Comparison of ENCODE assay signal across 8 cellular contexts in genomic region chr9:13568851-13569618, GRCh38.
A peak's percentile ranks its signal among the peaks of the same experiment; 100 is the strongest.
DNase-seq lines count a peak whose midpoint lies in the region; ATAC-seq and TF ChIP-seq lines count a peak whose summit lies in the region.

No MANE protein-coding gene starts in this region.

- H3K4me3 Mint-ChIP-seq in activated naive CD8-positive, alpha-beta T cell, result peak overlapping the region; percentile 10
- no peak overlapping the region for H3K4me3 Mint-ChIP-seq in activated naive CD8-positive, alpha-beta T cell treated with anti-CD3 and anti-CD28 coated beads for 36 hours
- no peak overlapping the region for H3K4me3 Mint-ChIP-seq in central memory CD8-positive, alpha-beta T cell
- H3K4me3 Mint-ChIP-seq in immature natural killer cell, result peak overlapping the region in 2 of 5 donors; percentile 16 to 31

- peak overlapping the region; percentile 34 for H3K27ac ChIP-seq in vagina
- H3K27ac ChIP-seq in ovary, result no peak overlapping the region

- H3K9me3 Mint-ChIP-seq in activated naive CD8-positive, alpha-beta T cell (ENCODE audit: low read depth), result peaks cover 4% of the 10 kb centered on the region
- H3K9me3 Mint-ChIP-seq in activated naive CD8-positive, alpha-beta T cell treated with anti-CD3 and anti-CD28 coated beads for 36 hours, result peaks cover 2% of the 10 kb centered on the region
- H3K9me3 Mint-ChIP-seq in central memory CD8-positive, alpha-beta T cell, result peaks cover 28% of the 10 kb centered on the region
- H3K9me3 Mint-ChIP-seq in immature natural killer cell, result peaks cover 0 to 53% (median 9%) of the 10 kb centered on the region in 6 donors

- no peaks in the 10 kb centered on the region for H3K36me3 ChIP-seq in vagina
- H3K36me3 ChIP-seq in ovary, result no peaks in the 10 kb centered on the region

- no peak for DNase-seq in activated naive CD8-positive, alpha-beta T cell treated with anti-CD3 and anti-CD28 coated beads for 36 hours
- DNase-seq in central memory CD8-positive, alpha-beta T cell (ENCODE audit: low spot score in 2 of 2), result no peak
- peak; percentile 66 for DNase-seq in medulla oblongata (ENCODE audit: extremely low spot score)
- no peak for DNase-seq in vagina (ENCODE audit: extremely low spot score in 2 of 2)
- no peak for DNase-seq in 8988T
- no peak for DNase-seq in immature natural killer cell
- no peak for DNase-seq in ovary

- intact Hi-C loops in vagina (cut with DNase I) (no loop called here), ovary (cut with DNase I) (no loop called here)

- H3K9me3 ChIP-seq in vagina (no peaks in the 10 kb centered on the region), ovary (no peaks in the 10 kb centered on the region)

- no peaks in the 10 kb centered on the region for H3K36me3 Mint-ChIP-seq in activated naive CD8-positive, alpha-beta T cell
- no peaks in the 10 kb centered on the region for H3K36me3 Mint-ChIP-seq in activated naive CD8-positive, alpha-beta T cell treated with anti-CD3 and anti-CD28 coated beads for 36 hours
- no peaks in the 10 kb centered on the region for H3K36me3 Mint-ChIP-seq in central memory CD8-positive, alpha-beta T cell (ENCODE audit: insufficient read depth)
- no peaks in the 10 kb centered on the region for H3K36me3 Mint-ChIP-seq in immature natural killer cell

- 54 to 63% (median 59%) methylated on average over 18 of the region's 18 CpGs for WGBS in ovary, 3 donors

- peaks cover 20% of the 10 kb centered on the region for H3K4me1 ChIP-seq in vagina
- H3K4me1 ChIP-seq in ovary (ENCODE audit: insufficient read depth), result peaks cover 7% of the 10 kb centered on the region

- ATAC-seq in central memory CD8-positive, alpha-beta T cell (replicated peaks; ENCODE audit: extremely low read depth, poor library complexity, severe bottlenecking), result peak; percentile 6

- no peaks in the 10 kb centered on the region for H3K27me3 ChIP-seq in vagina
- no peaks in the 10 kb centered on the region for H3K27me3 ChIP-seq in ovary

- TF ChIP-seq POLR2A in vagina (IDR thresholded peaks at IDR 0.05), result no peak
- TF ChIP-seq POLR2A in ovary (IDR thresholded peaks at IDR 0.05), result no peak

- H3K4me3 ChIP-seq in vagina, result peak overlapping the region in 1 of 2 donors; percentile 27
- H3K4me3 ChIP-seq in ovary, result no peak overlapping the region

- peaks cover 7% of the 10 kb centered on the region for H3K27me3 Mint-ChIP-seq in activated naive CD8-positive, alpha-beta T cell
- H3K27me3 Mint-ChIP-seq in activated naive CD8-positive, alpha-beta T cell treated with anti-CD3 and anti-CD28 coated beads for 36 hours, result peaks cover 13% of the 10 kb centered on the region
- H3K27me3 Mint-ChIP-seq in central memory CD8-positive, alpha-beta T cell, result no peaks in the 10 kb centered on the region
- peaks cover 0 to 3% (median 0%) of the 10 kb centered on the region in 3 donors for H3K27me3 Mint-ChIP-seq in immature natural killer cell (ENCODE audit: low read depth in 3 of 3)

- peaks cover 8% of the 10 kb centered on the region for H3K4me1 Mint-ChIP-seq in activated naive CD8-positive, alpha-beta T cell (ENCODE audit: low read depth)
- H3K4me1 Mint-ChIP-seq in activated naive CD8-positive, alpha-beta T cell treated with anti-CD3 and anti-CD28 coated beads for 36 hours, result peaks cover 4% of the 10 kb centered on the region
- no peaks in the 10 kb centered on the region for H3K4me1 Mint-ChIP-seq in central memory CD8-positive, alpha-beta T cell
- no peaks in the 10 kb centered on the region for H3K4me1 Mint-ChIP-seq in immature natural killer cell

- H3K27ac Mint-ChIP-seq in activated naive CD8-positive, alpha-beta T cell, result no peak overlapping the region
- no peak overlapping the region for H3K27ac Mint-ChIP-seq in activated naive CD8-positive, alpha-beta T cell treated with anti-CD3 and anti-CD28 coated beads for 36 hours
- H3K27ac Mint-ChIP-seq in central memory CD8-positive, alpha-beta T cell (ENCODE audit: low read depth), result no peak overlapping the region
- no peak overlapping the region for H3K27ac Mint-ChIP-seq in immature natural killer cell

- no peak for TF ChIP-seq EP300 in ovary (IDR thresholded peaks at IDR 0.05)

- TF ChIP-seq CTCF in vagina (IDR thresholded peaks at IDR 0.05) (no peak), ovary (IDR thresholded peaks at IDR 0.05) (no peak)
